ENCODE assay signal across 14 cellular contexts in the genomic region with DNA sequence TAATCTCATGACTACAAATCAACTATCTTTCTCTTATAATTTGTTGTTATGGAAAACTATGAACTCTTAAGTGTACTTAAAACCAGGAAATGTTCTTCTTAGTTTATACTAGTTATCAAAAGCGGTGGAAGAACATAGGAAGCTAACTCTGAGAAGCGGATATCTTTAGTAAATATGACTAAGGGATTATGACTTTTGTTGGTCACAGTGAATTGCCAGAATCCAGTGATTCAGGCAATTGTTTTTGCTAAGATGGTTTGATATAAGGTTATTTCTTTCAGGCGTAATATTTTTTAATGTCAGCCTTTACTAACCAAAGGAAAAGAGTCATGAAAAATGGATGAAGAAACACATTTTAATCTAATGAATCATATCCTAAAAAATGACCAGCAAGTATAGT.
DNase-seq lines count a peak whose midpoint lies in the region; ATAC-seq and TF ChIP-seq lines count a peak whose summit lies in the region.
"Had no signal": no experiment of that assay in that cellular context is flagged by ENCODE, and none has a peak within 500 bp of the region (broad histone marks: within the 10 kb centered on the region; RNA-seq: fewer than 3 reads in every experiment).

No MANE protein-coding gene starts in this region.

- H3K36me3 ChIP-seq in IMR-90 (ENCODE audit: control insufficient read depth, insufficient read depth, low read length) = no peaks in the 10 kb centered on the region
- H3K36me3 ChIP-seq in heart left ventricle = no peaks in the 10 kb centered on the region
- H3K36me3 ChIP-seq: esophagus muscularis mucosa had no signal

- ATAC-seq in IMR-90 (ENCODE audit: low read depth) = peak; percentile 50
- no peak for ATAC-seq in heart left ventricle

- H3K9me3 ChIP-seq in IMR-90 (ENCODE audit: control insufficient read depth, insufficient read depth, low read length) = no peaks in the 10 kb centered on the region
- H3K9me3 ChIP-seq in heart left ventricle = no peaks in the 10 kb centered on the region
- H3K9me3 ChIP-seq: esophagus muscularis mucosa had no signal

- intact Hi-C loops in IMR-90 (cut with micrococcal nuclease) = no loop called here
- intact Hi-C loops in heart left ventricle (cut with DNase I) = no loop called here
- intact Hi-C loops in activated CD4-positive, alpha-beta memory T cell treated with anti-CD3 and anti-CD28 coated beads for 36 hours (cut with micrococcal nuclease) = no loop called here

- H4K91ac ChIP-seq in IMR-90 (ENCODE audit: insufficient read depth, low read depth, low read length) = no peak overlapping the region

- H2BK20ac ChIP-seq in IMR-90 (ENCODE audit: low read depth, low read length) = no peak overlapping the region

- H3K9ac ChIP-seq in IMR-90 (ENCODE audit: low read depth, low read length) = no peak overlapping the region
- H3K9ac ChIP-seq: parathyroid adenoma had no signal

- no peak overlapping the region for H2AK5ac ChIP-seq in IMR-90 (ENCODE audit: low read depth, low read length)

- no peaks in the 10 kb centered on the region for H3K27me3 Mint-ChIP-seq in activated CD4-positive, alpha-beta memory T cell treated with anti-CD3 and anti-CD28 coated beads for 36 hours
- H3K27me3 Mint-ChIP-seq: activated naive CD8-positive, alpha-beta T cell had no signal

- no peaks in the 10 kb centered on the region for H3K79me1 ChIP-seq in IMR-90 (ENCODE audit: low read depth in 1 of 2, low read length in 2 of 2)

- H3K27ac Mint-ChIP-seq in activated CD4-positive, alpha-beta memory T cell treated with anti-CD3 and anti-CD28 coated beads for 36 hours = no peak overlapping the region
- H3K27ac Mint-ChIP-seq: activated naive CD8-positive, alpha-beta T cell had no signal

- dilution Hi-C loops in IMR-90 (cut with HindIII; ENCODE audit: low sequenced_read_pairs, unreplicated experiment) = no loop called here

- no CpG with 5 or more reads among the region's 3 CpGs for WGBS in IMR-90 (ENCODE audit: extremely low coverage in 2 of 2, insufficient read length in 1 of 2), 2 experiments
- WGBS in heart left ventricle, 4 donors = 65 to 80% (median 74%) methylated on average over 3 of the region's 3 CpGs

- no peak for TF ChIP-seq CTCF in AG09309 (IDR thresholded peaks at IDR 0.05; ENCODE audit: control insufficient read depth, insufficient read depth, low read depth, low read length, missing control alignments)
- no peak for TF ChIP-seq CTCF in IMR-90 (conservative IDR thresholded peaks at IDR 0.05; ENCODE audit: low read depth, low read length)
- no peak for TF ChIP-seq CTCF in astrocyte of the spinal cord (IDR thresholded peaks at IDR 0.05; ENCODE audit: low read depth, low read length)
- no peak for TF ChIP-seq CTCF in heart left ventricle (IDR thresholded peaks at IDR 0.05)

- peaks cover 2% of the 10 kb centered on the region; the same call in 1 of the 2 replicates for H3K9me1 ChIP-seq in IMR-90 (ENCODE audit: insufficient read depth, low read length)

- H3K14ac ChIP-seq in IMR-90 (replicated peaks; ENCODE audit: low read depth, low read length) = no peak overlapping the region

- no peak for TF ChIP-seq POLR2A in IMR-90 (IDR thresholded peaks at IDR 0.05; ENCODE audit: low read depth, low read length)
- no peak for TF ChIP-seq POLR2A in heart left ventricle (IDR thresholded peaks at IDR 0.05)

- no peak overlapping the region for H2BK15ac ChIP-seq in IMR-90 (ENCODE audit: low read depth, low read length)

- no peak overlapping the region for H3K27ac ChIP-seq in IMR-90 (ENCODE audit: insufficient read depth, low read length)
- H3K27ac ChIP-seq in heart left ventricle = no peak overlapping the region
- H3K27ac ChIP-seq: esophagus muscularis mucosa, parathyroid adenoma, VCaP had no signal

- no peak overlapping the region for H4K5ac ChIP-seq in IMR-90 (ENCODE audit: low read depth, low read length)

- no peak overlapping the region for H3K56ac ChIP-seq in IMR-90 (ENCODE audit: extremely low read depth, insufficient read depth, low read length)

- H3K18ac ChIP-seq in IMR-90 (ENCODE audit: low read depth, low read length) = no peak overlapping the region

- no peak for TF ChIP-seq RAD21 in IMR-90 (IDR thresholded peaks at IDR 0.05; ENCODE audit: low read length)

- H4K20me1 ChIP-seq in IMR-90 (ENCODE audit: insufficient read depth, low read length) = no peaks in the 10 kb centered on the region

- no peaks in the 10 kb centered on the region for H3K4me1 Mint-ChIP-seq in activated CD4-positive, alpha-beta memory T cell treated with anti-CD3 and anti-CD28 coated beads for 36 hours (ENCODE audit: low read depth)

- H3K4me2 ChIP-seq in IMR-90 (ENCODE audit: low read depth, low read length) = no peak overlapping the region; the same call in 1 of the 2 replicates

- in situ Hi-C loops in IMR-90 (cut with MboI; ENCODE audit: low sequenced_read_pairs) (no loop called here), astrocyte of the spinal cord (cut with HindIII; ENCODE audit: low sequenced_read_pairs) (no loop called here)

- peak overlapping the region; percentile 43; the same call in 1 of the 2 replicates for H3K23ac ChIP-seq in IMR-90 (ENCODE audit: low read depth, low read length)

- H2BK5ac ChIP-seq in IMR-90 (ENCODE audit: low read depth, low read length, poor library complexity, severe bottlenecking) = peak overlapping the region; percentile 82

- DNase-seq in AG09309 (ENCODE audit: low read depth) (peak; percentile 80), IMR-90 (peak; percentile 89), astrocyte of the spinal cord (ENCODE audit: low read depth, low spot score) (peak; percentile 86), hepatic stellate cell (ENCODE audit: low spot score) (peak; percentile 20), heart left ventricle (no peak), NCI-H1092 (lab: John Stamatoyannopoulos, UW) (no peak), DMS53 treated with DMSO at 0.1 percent for 48 hours (lab: John Stamatoyannopoulos, UW; ENCODE audit: unreplicated experiment) (no peak)
- DNase-seq in activated CD4-positive, alpha-beta memory T cell treated with anti-CD3 and anti-CD28 coated beads for 36 hours = no peak
- DNase-seq: DMS 273 treated with DMSO at 0.1 percent for 48 hours, MM.1S had no signal

- CTCF ChIA-PET in IMR-90 (lab: Yijun Ruan, JAX) = no interaction called here
- CTCF ChIA-PET in activated CD4-positive, alpha-beta memory T cell treated with anti-CD3 and anti-CD28 coated beads for 36 hours (lab: Charles Lee) = no interaction called here

- H3K36me3 Mint-ChIP-seq in activated CD4-positive, alpha-beta memory T cell treated with anti-CD3 and anti-CD28 coated beads for 36 hours = no peaks in the 10 kb centered on the region
- H3K36me3 Mint-ChIP-seq: activated naive CD8-positive, alpha-beta T cell had no signal

- H3K4me3 Mint-ChIP-seq in activated CD4-positive, alpha-beta memory T cell treated with anti-CD3 and anti-CD28 coated beads for 36 hours = no peak overlapping the region
- H3K4me3 Mint-ChIP-seq: activated naive CD8-positive, alpha-beta T cell had no signal

- H3K4me3 ChIP-seq in AG09309 (ENCODE audit: control insufficient read depth, low read depth, low read length) (no peak overlapping the region), IMR-90 (ENCODE audit: insufficient read depth, low read depth, low read length) (no peak overlapping the region), astrocyte of the spinal cord (ENCODE audit: low read depth, low read length) (no peak overlapping the region), heart left ventricle (no peak overlapping the region)
- H3K4me3 ChIP-seq: esophagus muscularis mucosa had no signal

- H3K9me3 Mint-ChIP-seq in activated CD4-positive, alpha-beta memory T cell treated with anti-CD3 and anti-CD28 coated beads for 36 hours = peaks cover 14% of the 10 kb centered on the region

- no peak overlapping the region for H2AK9ac ChIP-seq in IMR-90 (replicated peaks; ENCODE audit: low read depth, low read length, poor library complexity)

- H3K27me3 ChIP-seq in IMR-90 (ENCODE audit: control insufficient read depth, insufficient read depth, low read length) (no peaks in the 10 kb centered on the region), heart left ventricle (no peaks in the 10 kb centered on the region)
- H3K27me3 ChIP-seq: esophagus muscularis mucosa had no signal

- H2AFZ ChIP-seq in IMR-90 (replicated peaks; ENCODE audit: low read length, poor library complexity) = no peak overlapping the region
- H2AFZ ChIP-seq: parathyroid adenoma had no signal

- H4K8ac ChIP-seq in IMR-90 (ENCODE audit: low read depth in 2 of 2, low read length in 2 of 2) = no peak overlapping the region

- H3K4me1 ChIP-seq in IMR-90 (ENCODE audit: control insufficient read depth, insufficient read depth, low read length) (peaks cover 6% of the 10 kb centered on the region), heart left ventricle (no peaks in the 10 kb centered on the region)

- POLR2A ChIA-PET in IMR-90 (lab: Charles Lee; ENCODE audit: unreplicated experiment) = no interaction called here
- POLR2A ChIA-PET in activated CD4-positive, alpha-beta memory T cell treated with anti-CD3 and anti-CD28 coated beads for 36 hours (lab: Charles Lee) = no interaction called here

- peak overlapping the region; percentile 33; the same call in 1 of the 2 replicates for H2BK120ac ChIP-seq in IMR-90 (ENCODE audit: low read depth, low read length)

- BruUV-seq in IMR-90 (replicated peaks; lab: Mats Ljungman, UMichigan) = no TSS peak

- no peak overlapping the region for H3K4ac ChIP-seq in IMR-90 (ENCODE audit: low read depth, low read length)

TF ChIP-seq in IMR-90, 13 proteins besides CTCF, POLR2A, EP300 and RAD21 (continues in another document):
- TF ChIP-seq MXI1 (IDR thresholded peaks at IDR 0.05; ENCODE audit: borderline replicate concordance, low read depth, low read length) (no peak), BHLHE40 (IDR thresholded peaks at IDR 0.05; ENCODE audit: low read depth, low read length) (no peak), NFE2L2 (IDR thresholded peaks at IDR 0.05; ENCODE audit: low read depth, low read length) (peak; percentile 82)
- TF ChIP-seq, protein P1, sequence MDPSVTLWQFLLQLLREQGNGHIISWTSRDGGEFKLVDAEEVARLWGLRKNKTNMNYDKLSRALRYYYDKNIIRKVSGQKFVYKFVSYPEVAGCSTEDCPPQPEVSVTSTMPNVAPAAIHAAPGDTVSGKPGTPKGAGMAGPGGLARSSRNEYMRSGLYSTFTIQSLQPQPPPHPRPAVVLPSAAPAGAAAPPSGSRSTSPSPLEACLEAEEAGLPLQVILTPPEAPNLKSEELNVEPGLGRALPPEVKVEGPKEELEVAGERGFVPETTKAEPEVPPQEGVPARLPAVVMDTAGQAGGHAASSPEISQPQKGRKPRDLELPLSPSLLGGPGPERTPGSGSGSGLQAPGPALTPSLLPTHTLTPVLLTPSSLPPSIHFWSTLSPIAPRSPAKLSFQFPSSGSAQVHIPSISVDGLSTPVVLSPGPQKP (IDR thresholded peaks at IDR 0.05; ENCODE audit: borderline replicate concordance, low read depth, low read length) = no peak
- TF ChIP-seq, protein P2, sequence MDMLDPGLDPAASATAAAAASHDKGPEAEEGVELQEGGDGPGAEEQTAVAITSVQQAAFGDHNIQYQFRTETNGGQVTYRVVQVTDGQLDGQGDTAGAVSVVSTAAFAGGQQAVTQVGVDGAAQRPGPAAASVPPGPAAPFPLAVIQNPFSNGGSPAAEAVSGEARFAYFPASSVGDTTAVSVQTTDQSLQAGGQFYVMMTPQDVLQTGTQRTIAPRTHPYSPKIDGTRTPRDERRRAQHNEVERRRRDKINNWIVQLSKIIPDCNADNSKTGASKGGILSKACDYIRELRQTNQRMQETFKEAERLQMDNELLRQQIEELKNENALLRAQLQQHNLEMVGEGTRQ (IDR thresholded peaks at IDR 0.05; ENCODE audit: low read depth, low read length) = no peak

Comparison
In these comparisons a context has a peak if more than half of its experiments do, and no peak if none do; other contexts are left out.
1. DNase-seq: peak in AG09309 (single experiment), IMR-90 (single experiment), astrocyte of the spinal cord (single experiment) and hepatic stellate cell (single experiment); none in heart left ventricle (0 of 5), NCI-H1092 (single experiment), DMS53 treated with DMSO at 0.1 percent for 48 hours (single experiment) and activated CD4-positive, alpha-beta memory T cell treated with anti-CD3 and anti-CD28 coated beads for 36 hours (single experiment).